In genomic region chr13:44474122-44474910, GRCh38 we compare ENCODE assay signal across 13 cellular contexts.
DNase-seq lines count a peak whose midpoint lies in the region; TF ChIP-seq lines count a peak whose summit lies in the region.
"Had no signal": no experiment of that assay in that cellular context is flagged by ENCODE, and none has a peak within 500 bp of the region (broad histone marks: within the 10 kb centered on the region; RNA-seq: fewer than 3 reads in every experiment).

No MANE protein-coding gene starts in this region.

- no peak for TF ChIP-seq POLR2A in testis (IDR thresholded peaks at IDR 0.05)

- H3K9me3 ChIP-seq in testis = no peaks in the 10 kb centered on the region

- intact Hi-C loops in testis (cut with DNase I; ENCODE audit: low total_unique reads) = loop anchor here (10.0 kb wide), 1 partner anchor 500 kb away; no protein-coding TSS in a partner anchor

- no peaks in the 10 kb centered on the region for H3K36me3 ChIP-seq in testis (ENCODE audit: low read depth, missing control alignments)

- H3K4me3 ChIP-seq in fibroblast of pulmonary artery (replicated peaks; ENCODE audit: low read depth, low read length) (no peak overlapping the region), testis (peak overlapping the region in 1 of 2 donors; percentile 1)

- in situ Hi-C loops in SK-MEL-5 (cut with HindIII; ENCODE audit: low pct_unique_long_range_greater_than_20kb, low sequenced_read_pairs) = loop anchor here (25.0 kb wide), 1 partner anchor 562 kb away; no protein-coding TSS in a partner anchor

- H3K27me3 ChIP-seq in testis = no peaks in the 10 kb centered on the region

- peak overlapping the region in 1 of 2 donors; percentile 36 for H3K27ac ChIP-seq in testis

- H3K4me1 ChIP-seq in testis = no peaks in the 10 kb centered on the region

- 68 to 79% methylated on average over 4 of the region's 4 CpGs for WGBS in testis, 2 donors

- peak; percentile 33 for DNase-seq in NCI-H82 (lab: John Stamatoyannopoulos, UW)
- no peak for DNase-seq in NCI-H82 treated with DMSO at 0.1 percent for 48 hours (lab: John Stamatoyannopoulos, UW; ENCODE audit: unreplicated experiment)
- peak; percentile 53 for DNase-seq in SK-MEL-5 (ENCODE audit: low read depth, low spot score)
- peak; percentile 17 for DNase-seq in fibroblast of pulmonary artery (ENCODE audit: low read depth)
- DNase-seq in testis = peak; percentile 60
- no peak for DNase-seq in stimulated activated CD4-positive, alpha-beta T cell treated with anti-CD3 and anti-CD28 coated beads, Interleukin-12 subunit alpha, Interleukin-12 subunit beta, amount 100 ng/mL, for 4 hours
- DNase-seq in germinal center (ENCODE audit: low spot score) = no peak
- DNase-seq in activated T-cell treated with anti-CD3 and anti-CD28 coated beads for 4 hours = no peak
- DNase-seq: activated CD4-positive, CD25-positive, alpha-beta regulatory T cell; activated T-cell treated with anti-CD3 and anti-CD28 coated beads, Interleukin-2, amount 50 U/mL, for 72 hours; MM.1S; NCI-H510A; stimulated activated CD4-positive, alpha-beta T cell treated with anti-CD3 and anti-CD28 coated beads, Interleukin-2, amount 100 ng/mL, for 48 hours had no signal

- no peak for TF ChIP-seq CTCF in fibroblast of pulmonary artery (IDR thresholded peaks at IDR 0.05; ENCODE audit: low read length, missing control alignments)
- no peak for TF ChIP-seq CTCF in testis (IDR thresholded peaks at IDR 0.05)

Comparison
In these comparisons a context has a peak if more than half of its experiments do, and no peak if none do; other contexts are left out.
1. DNase-seq: peak in NCI-H82 (single experiment), SK-MEL-5 (single experiment), fibroblast of pulmonary artery (single experiment) and testis (single experiment); none in NCI-H82 treated with DMSO at 0.1 percent for 48 hours (single experiment), stimulated activated CD4-positive, alpha-beta T cell treated with anti-CD3 and anti-CD28 coated beads, Interleukin-12 subunit alpha, Interleukin-12 subunit beta, amount 100 ng/mL, for 4 hours (single experiment), germinal center (single experiment) and activated T-cell treated with anti-CD3 and anti-CD28 coated beads for 4 hours (single experiment).